Comparison of ENCODE assay signal across 10 cellular contexts in the genomic region with DNA sequence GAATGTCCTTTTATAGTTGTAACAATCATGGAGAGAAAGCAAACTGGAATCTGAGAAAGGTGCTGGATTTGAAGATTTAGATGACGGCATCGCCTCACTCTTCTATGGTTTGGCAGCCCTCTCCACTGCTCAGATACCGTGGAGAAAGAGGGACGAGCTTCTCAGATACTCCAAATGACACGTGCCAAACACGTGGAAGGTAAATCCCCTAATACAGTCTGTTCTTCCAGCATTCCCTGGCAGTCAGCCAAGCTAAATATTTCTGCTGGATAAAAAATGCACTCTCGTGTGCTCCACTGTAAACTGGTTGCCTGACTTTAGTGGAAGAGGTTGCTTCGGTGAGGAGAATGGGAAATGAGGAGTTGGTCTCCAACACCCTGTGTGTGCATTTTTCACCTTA. TPM values are rescaled to one million over a fixed set of nuclear protein-coding genes. Genes with fewer than 3 reads are reported as not detected.
DNase-seq lines count a peak whose midpoint lies in the region; ATAC-seq and TF ChIP-seq lines count a peak whose summit lies in the region.
"Had no signal": no experiment of that assay in that cellular context is flagged by ENCODE, and none has a peak within 500 bp of the region (broad histone marks: within the 10 kb centered on the region; RNA-seq: fewer than 3 reads in every experiment).

No MANE protein-coding gene starts in this region.

- no peaks in the 10 kb centered on the region for H3K4me1 Mint-ChIP-seq in immature natural killer cell
- no peaks in the 10 kb centered on the region for H3K4me1 Mint-ChIP-seq in activated CD4-positive, alpha-beta T cell treated with anti-CD3 and anti-CD28 coated beads for 36 hours
- H3K4me1 Mint-ChIP-seq: activated naive CD4-positive, alpha-beta T cell treated with anti-CD3 and anti-CD28 coated beads, Interleukin-2, amount 50 U/mL, for 24 hours had no signal

- H3K9me3 ChIP-seq in osteoblast (ENCODE audit: low read depth, low read length) = no peaks in the 10 kb centered on the region

- no peak for ATAC-seq in activated CD4-positive, CD25-positive, alpha-beta regulatory T cell treated with anti-CD3 and anti-CD28 coated beads, Interleukin-2, amount 50 U/mL, for 24 hours
- ATAC-seq in left lobe of liver = no peak
- ATAC-seq in activated CD4-positive, alpha-beta T cell treated with anti-CD3 and anti-CD28 coated beads for 36 hours = no peak

- intact Hi-C loops in activated CD4-positive, alpha-beta T cell treated with anti-CD3 and anti-CD28 coated beads for 36 hours (cut with DNase I, micrococcal nuclease) = no loop called here

- no peak overlapping the region for H2AFZ ChIP-seq in osteoblast (ENCODE audit: low read length)

- H3K4me3 Mint-ChIP-seq in immature natural killer cell = no peak overlapping the region
- no peak overlapping the region for H3K4me3 Mint-ChIP-seq in activated CD4-positive, alpha-beta T cell treated with anti-CD3 and anti-CD28 coated beads for 36 hours
- H3K4me3 Mint-ChIP-seq: activated naive CD4-positive, alpha-beta T cell treated with anti-CD3 and anti-CD28 coated beads, Interleukin-2, amount 50 U/mL, for 24 hours had no signal

- no peak overlapping the region for H3K4me3 ChIP-seq in osteoblast (ENCODE audit: insufficient read depth, low read length)

- no peaks in the 10 kb centered on the region for H3K36me3 ChIP-seq in osteoblast (ENCODE audit: insufficient read depth, low read length)

- no peaks in the 10 kb centered on the region for H3K36me3 Mint-ChIP-seq in immature natural killer cell
- H3K36me3 Mint-ChIP-seq in activated CD4-positive, alpha-beta T cell treated with anti-CD3 and anti-CD28 coated beads for 36 hours (ENCODE audit: low read depth) = no peaks in the 10 kb centered on the region
- H3K36me3 Mint-ChIP-seq: activated naive CD4-positive, alpha-beta T cell treated with anti-CD3 and anti-CD28 coated beads, Interleukin-2, amount 50 U/mL, for 24 hours had no signal

- POLR2A ChIA-PET in activated CD4-positive, alpha-beta T cell treated with anti-CD3 and anti-CD28 coated beads for 36 hours (lab: Charles Lee) = no interaction called here

- peak overlapping the region; percentile 40 for H3K4me2 ChIP-seq in osteoblast (ENCODE audit: insufficient read depth, low read length)

- no peaks in the 10 kb centered on the region for H4K20me1 ChIP-seq in osteoblast (ENCODE audit: insufficient read depth, low read length)

- DNase-seq in EH (ENCODE audit: low read depth) (peak; percentile 86), NCI-H2171 treated with DMSO at 0.1 percent for 48 hours (lab: John Stamatoyannopoulos, UW) (peak; percentile 67), brain pericyte (ENCODE audit: low read depth, low spot score) (peak; percentile 57), osteoblast (ENCODE audit: insufficient read length, low spot score, missing footprints) (no peak), left lobe of liver (ENCODE audit: low spot score) (no peak), immature natural killer cell (no peak)
- no peak for DNase-seq in activated CD4-positive, alpha-beta T cell treated with anti-CD3 and anti-CD28 coated beads for 36 hours
- DNase-seq: RPMI8226 had no signal

- H3K79me2 ChIP-seq in osteoblast (ENCODE audit: insufficient read depth, low read length) = no peaks in the 10 kb centered on the region

- no peak overlapping the region for H3K27ac Mint-ChIP-seq in immature natural killer cell
- H3K27ac Mint-ChIP-seq in activated CD4-positive, alpha-beta T cell treated with anti-CD3 and anti-CD28 coated beads for 36 hours = no peak overlapping the region
- H3K27ac Mint-ChIP-seq: activated naive CD4-positive, alpha-beta T cell treated with anti-CD3 and anti-CD28 coated beads, Interleukin-2, amount 50 U/mL, for 24 hours had no signal

- TF ChIP-seq CTCF in osteoblast (IDR thresholded peaks at IDR 0.05; ENCODE audit: extremely low read depth, low read depth, low read length) = no peak

- CTCF ChIA-PET in activated CD4-positive, alpha-beta T cell treated with anti-CD3 and anti-CD28 coated beads for 36 hours (lab: Charles Lee) = interaction anchor here (0.6 to 0.7 kb wide), 2 partner anchors 109 to 410 kb away, joined by 3 read pairs; no protein-coding TSS in a partner anchor

- H3K27me3 Mint-ChIP-seq in immature natural killer cell (ENCODE audit: low read depth in 3 of 3) = peaks cover 0 to 2% (median 0%) of the 10 kb centered on the region in 3 donors
- peaks cover 2% of the 10 kb centered on the region for H3K27me3 Mint-ChIP-seq in activated CD4-positive, alpha-beta T cell treated with anti-CD3 and anti-CD28 coated beads for 36 hours
- H3K27me3 Mint-ChIP-seq: activated naive CD4-positive, alpha-beta T cell treated with anti-CD3 and anti-CD28 coated beads, Interleukin-2, amount 50 U/mL, for 24 hours had no signal

- no peak overlapping the region for H3K27ac ChIP-seq in osteoblast (ENCODE audit: low read depth, low read length)

- peaks cover 16% of the 10 kb centered on the region for H3K4me1 ChIP-seq in osteoblast (ENCODE audit: insufficient read depth, low read length)

- no peaks in the 10 kb centered on the region for H3K27me3 ChIP-seq in osteoblast (ENCODE audit: insufficient read depth, low read length)

- no peaks in the 10 kb centered on the region for H3K9me3 Mint-ChIP-seq in immature natural killer cell
- no peaks in the 10 kb centered on the region for H3K9me3 Mint-ChIP-seq in activated CD4-positive, alpha-beta T cell treated with anti-CD3 and anti-CD28 coated beads for 36 hours (ENCODE audit: low read depth)
- H3K9me3 Mint-ChIP-seq: activated naive CD4-positive, alpha-beta T cell treated with anti-CD3 and anti-CD28 coated beads, Interleukin-2, amount 50 U/mL, for 24 hours had no signal

RNA-seq across cellular contexts. Expression of gene PRDM1, which starts 16.7 kb away (rescaled TPM):
- total RNA-seq in osteoblast (1.8 and 2.5 TPM in 2 replicates), left lobe of liver (1.0 TPM)
- 10 to 100 TPM; 25.3 to 77.0 (median 33.0) TPM for polyA plus RNA-seq in immature natural killer cell
- 10 to 100 TPM; 20.1 to 35.6 TPM for total RNA-seq in activated CD4-positive, alpha-beta T cell treated with anti-CD3 and anti-CD28 coated beads for 36 hours

Comparison
In these comparisons a context has a peak if more than half of its experiments do, and no peak if none do; other contexts are left out.
1. DNase-seq: peak in EH (single experiment), NCI-H2171 treated with DMSO at 0.1 percent for 48 hours (single experiment) and brain pericyte (single experiment); none in osteoblast (single experiment), left lobe of liver (single experiment), immature natural killer cell (0 of 3) and activated CD4-positive, alpha-beta T cell treated with anti-CD3 and anti-CD28 coated beads for 36 hours (single experiment).